Comparison of ENCODE assay signal across 31 cellular contexts in genomic region chr17:58618336-58618735, GRCh38.
"Had no signal": no experiment of that assay in that cellular context is flagged by ENCODE, and none has a peak within 500 bp of the region (broad histone marks: within the 10 kb centered on the region; RNA-seq: fewer than 3 reads in every experiment).

No MANE protein-coding gene starts in this region.

- H3K4me3 Mint-ChIP-seq: activated CD4-positive, alpha-beta memory T cell treated with anti-CD3 and anti-CD28 coated beads for 36 hours; activated CD4-positive, alpha-beta T cell treated with anti-CD3 and anti-CD28 coated beads for 36 hours; activated CD4-positive, alpha-beta T cell treated with anti-CD3 and anti-CD28 coated beads, Interleukin-2, amount 10 ng/mL, durations not matched to agents 24 days and 14 days; activated CD8-positive, alpha-beta memory T cell treated with anti-CD3 and anti-CD28 coated beads, Interleukin-2, amount 10 ng/mL, durations not matched to agents 7 days and 5 days; activated CD8-positive, alpha-beta T cell treated with anti-CD3 and anti-CD28 coated beads, Interleukin-2, amount 10 ng/mL, durations not matched to agents 7 days and 5 days; activated naive CD4-positive, alpha-beta T cell treated with anti-CD3 and anti-CD28 coated beads, Interleukin-2, amount 10 ng/mL, durations not matched to agents 7 days and 5 days; activated naive CD8-positive, alpha-beta T cell treated with anti-CD3 and anti-CD28 coated beads, Interleukin-2, amount 10 ng/mL, durations not matched to agents 7 days and 5 days; brain had no signal

- H3K27me3 ChIP-seq: ascending aorta, breast epithelium, cardiac muscle cell, colonic mucosa, esophagus squamous epithelium, gastroesophageal sphincter had no signal

- H3K9me3 ChIP-seq: ascending aorta, breast epithelium, colonic mucosa, esophagus squamous epithelium, gastroesophageal sphincter had no signal

- H3K4me1 ChIP-seq: ascending aorta, breast epithelium, colonic mucosa, esophagus squamous epithelium, gastroesophageal sphincter had no signal

- H3K4me1 Mint-ChIP-seq: brain had no signal

- H3K36me3 ChIP-seq: ascending aorta, breast epithelium, cardiac muscle cell, colonic mucosa, esophagus squamous epithelium, gastroesophageal sphincter had no signal

- H3K27me3 Mint-ChIP-seq: activated CD4-positive, alpha-beta memory T cell treated with anti-CD3 and anti-CD28 coated beads for 36 hours; activated CD4-positive, alpha-beta T cell treated with anti-CD3 and anti-CD28 coated beads for 36 hours; activated CD8-positive, alpha-beta memory T cell treated with anti-CD3 and anti-CD28 coated beads, Interleukin-2, amount 10 ng/mL, durations not matched to agents 7 days and 5 days; activated naive CD8-positive, alpha-beta T cell treated with anti-CD3 and anti-CD28 coated beads, Interleukin-2, amount 10 ng/mL, durations not matched to agents 7 days and 5 days had no signal

- H3K9me3 Mint-ChIP-seq: activated CD4-positive, alpha-beta memory T cell treated with anti-CD3 and anti-CD28 coated beads for 36 hours; activated CD4-positive, alpha-beta T cell treated with anti-CD3 and anti-CD28 coated beads, Interleukin-2, amount 10 ng/mL, durations not matched to agents 24 days and 14 days; activated naive CD4-positive, alpha-beta T cell treated with anti-CD3 and anti-CD28 coated beads, Interleukin-2, amount 10 ng/mL, durations not matched to agents 7 days and 5 days; activated naive CD4-positive, alpha-beta T cell treated with anti-CD3 and anti-CD28 coated beads, Interleukin-2, amount 50 U/mL, for 72 hours; activated naive CD8-positive, alpha-beta T cell treated with anti-CD3 and anti-CD28 coated beads, Interleukin-2, amount 10 ng/mL, durations not matched to agents 7 days and 5 days; brain had no signal

- H3K4me3 ChIP-seq: ascending aorta, breast epithelium, cardiac muscle cell, colonic mucosa, esophagus squamous epithelium, gastroesophageal sphincter had no signal

- FAIRE-seq: endometrium, endothelial cell of umbilical vein had no signal

- H3K27ac Mint-ChIP-seq: activated CD4-positive, alpha-beta memory T cell treated with anti-CD3 and anti-CD28 coated beads for 36 hours; activated CD4-positive, alpha-beta T cell treated with anti-CD3 and anti-CD28 coated beads for 36 hours; activated CD4-positive, alpha-beta T cell treated with anti-CD3 and anti-CD28 coated beads, Interleukin-2, amount 10 ng/mL, durations not matched to agents 24 days and 14 days; activated CD8-positive, alpha-beta memory T cell treated with anti-CD3 and anti-CD28 coated beads, Interleukin-2, amount 10 ng/mL, durations not matched to agents 7 days and 5 days; activated CD8-positive, alpha-beta T cell treated with anti-CD3 and anti-CD28 coated beads, Interleukin-2, amount 10 ng/mL, durations not matched to agents 7 days and 5 days; activated naive CD4-positive, alpha-beta T cell treated with anti-CD3 and anti-CD28 coated beads, Interleukin-2, amount 10 ng/mL, durations not matched to agents 7 days and 5 days; activated naive CD8-positive, alpha-beta T cell treated with anti-CD3 and anti-CD28 coated beads, Interleukin-2, amount 10 ng/mL, durations not matched to agents 7 days and 5 days had no signal

- DNase-seq: activated CD4-positive, alpha-beta T cell treated with anti-CD3 and anti-CD28 coated beads for 36 hours; activated CD4-positive, alpha-beta T cell treated with anti-CD3 and anti-CD28 coated beads, Interleukin-2, amount 10 ng/mL, durations not matched to agents 24 days and 14 days; activated CD4-positive, CD25-positive, alpha-beta regulatory T cell; activated CD4-positive, CD25-positive, alpha-beta regulatory T cell treated with anti-CD3 and anti-CD28 coated beads, Interleukin-2, amount 50 U/mL, for 72 hours; activated CD8-positive, alpha-beta memory T cell treated with anti-CD3 and anti-CD28 coated beads, Interleukin-2, amount 10 ng/mL, durations not matched to agents 7 days and 5 days; activated CD8-positive, alpha-beta memory T cell treated with anti-CD3 and anti-CD28 coated beads, Interleukin-2, amount 50 U/mL, for 4 hours; activated CD8-positive, alpha-beta T cell treated with anti-CD3 and anti-CD28 coated beads, Interleukin-2, amount 10 ng/mL, durations not matched to agents 7 days and 5 days; activated gamma-delta T cell; activated naive CD4-positive, alpha-beta T cell; activated naive CD4-positive, alpha-beta T cell treated with anti-CD3 and anti-CD28 coated beads, Interleukin-2, amount 10 ng/mL, durations not matched to agents 7 days and 5 days; activated naive CD8-positive, alpha-beta T cell treated with anti-CD3 and anti-CD28 coated beads, Interleukin-2, amount 10 ng/mL, durations not matched to agents 7 days and 5 days; activated T-cell treated with anti-CD3 and anti-CD28 coated beads, Interleukin-2, amount 50 U/mL, for 1 hour; activated T-cell treated with anti-CD3 and anti-CD28 coated beads, Interleukin-2, amount 50 U/mL, for 48 hours; central memory CD4-positive, alpha-beta T cell; cerebellar nuclear complex; colonic mucosa; effector CD8-positive, alpha-beta T cell; esophagus squamous epithelium; foreskin melanocyte; head of caudate nucleus; T-helper 2 cell had no signal

- H3K36me3 Mint-ChIP-seq: activated CD4-positive, alpha-beta memory T cell treated with anti-CD3 and anti-CD28 coated beads for 36 hours; activated CD8-positive, alpha-beta memory T cell treated with anti-CD3 and anti-CD28 coated beads, Interleukin-2, amount 10 ng/mL, durations not matched to agents 7 days and 5 days; activated naive CD4-positive, alpha-beta T cell treated with anti-CD3 and anti-CD28 coated beads, Interleukin-2, amount 10 ng/mL, durations not matched to agents 7 days and 5 days; activated naive CD4-positive, alpha-beta T cell treated with anti-CD3 and anti-CD28 coated beads, Interleukin-2, amount 50 U/mL, for 72 hours; activated naive CD8-positive, alpha-beta T cell treated with anti-CD3 and anti-CD28 coated beads, Interleukin-2, amount 10 ng/mL, durations not matched to agents 7 days and 5 days; brain had no signal

- ATAC-seq: activated CD8-positive, alpha-beta memory T cell treated with anti-CD3 and anti-CD28 coated beads, Interleukin-2, amount 10 ng/mL, durations not matched to agents 7 days and 5 days; activated CD8-positive, alpha-beta T cell treated with anti-CD3 and anti-CD28 coated beads, Interleukin-2, amount 10 ng/mL, durations not matched to agents 7 days and 5 days; gastroesophageal sphincter had no signal

- H3K27ac ChIP-seq: ascending aorta, breast epithelium, cardiac muscle cell, colonic mucosa, epithelial cell of prostate, esophagus squamous epithelium, gastroesophageal sphincter had no signal
